ENCODE assay signal across 8 cellular contexts in genomic region chr9:107243757-107244156, GRCh38. TPM values are rescaled to one million over a fixed set of nuclear protein-coding genes. Genes with fewer than 3 reads are reported as not detected.
A peak's percentile ranks its signal among the peaks of the same experiment; 100 is the strongest.
DNase-seq lines count a peak whose midpoint lies in the region; ATAC-seq lines count a peak whose summit lies in the region.

No MANE protein-coding gene starts in this region.

- peak; percentile 74 for DNase-seq in activated CD4-positive, alpha-beta T cell treated with anti-CD3 and anti-CD28 coated beads for 36 hours
- DNase-seq in activated CD4-positive, alpha-beta T cell treated with anti-CD3 and anti-CD28 coated beads, Interleukin-2, amount 50 U/mL, for 1 hour, result no peak
- DNase-seq in activated CD4-positive, alpha-beta T cell treated with anti-CD3 and anti-CD28 coated beads, Interleukin-2, amount 10 ng/mL, durations not matched to agents 7 days and 5 days, result peak; percentile 22
- DNase-seq in iris pigment epithelial cell (ENCODE audit: low read depth), result peak; percentile 84
- DNase-seq in superior temporal gyrus (ENCODE audit: extremely low spot score), result no peak
- no peak for DNase-seq in NCI-H524 treated with DMSO at 0.1 percent for 48 hours (lab: John Stamatoyannopoulos, UW)
- DNase-seq in GDM1 (lab: John Stamatoyannopoulos, UW), result no peak

- no peaks in the 10 kb centered on the region for H3K9me3 Mint-ChIP-seq in activated CD4-positive, alpha-beta T cell treated with anti-CD3 and anti-CD28 coated beads for 36 hours (ENCODE audit: low read depth)
- H3K9me3 Mint-ChIP-seq in activated CD4-positive, alpha-beta T cell treated with anti-CD3 and anti-CD28 coated beads, Interleukin-2, amount 10 ng/mL, durations not matched to agents 7 days and 5 days, result peaks cover 2% of the 10 kb centered on the region

- POLR2A ChIA-PET in activated CD4-positive, alpha-beta T cell treated with anti-CD3 and anti-CD28 coated beads for 36 hours (lab: Charles Lee), result no interaction called here
- POLR2A ChIA-PET in activated CD4-positive, alpha-beta T cell treated with anti-CD3 and anti-CD28 coated beads, Interleukin-2, amount 10 ng/mL, durations not matched to agents 7 days and 5 days (lab: Charles Lee), result no interaction called here

- intact Hi-C loops in activated CD4-positive, alpha-beta T cell treated with anti-CD3 and anti-CD28 coated beads for 36 hours (cut with DNase I, micrococcal nuclease), result loop anchor here (1.0 to 5.0 kb wide), 8 partner anchors 30 to 1874 kb away; partner anchors contain the start of genes CTNNAL1 (in 1 of the 2), KLF4 (in 1 of the 2) and TMEM245 (in 1 of the 2)

- H3K27me3 Mint-ChIP-seq in activated CD4-positive, alpha-beta T cell treated with anti-CD3 and anti-CD28 coated beads for 36 hours, result peaks cover 2% of the 10 kb centered on the region
- peaks cover 4% of the 10 kb centered on the region for H3K27me3 Mint-ChIP-seq in activated CD4-positive, alpha-beta T cell treated with anti-CD3 and anti-CD28 coated beads, Interleukin-2, amount 10 ng/mL, durations not matched to agents 7 days and 5 days

- H3K36me3 Mint-ChIP-seq in activated CD4-positive, alpha-beta T cell treated with anti-CD3 and anti-CD28 coated beads for 36 hours (ENCODE audit: low read depth), result no peaks in the 10 kb centered on the region
- H3K36me3 Mint-ChIP-seq in activated CD4-positive, alpha-beta T cell treated with anti-CD3 and anti-CD28 coated beads, Interleukin-2, amount 10 ng/mL, durations not matched to agents 7 days and 5 days (ENCODE audit: low read depth), result no peaks in the 10 kb centered on the region

- CTCF ChIA-PET in activated CD4-positive, alpha-beta T cell treated with anti-CD3 and anti-CD28 coated beads for 36 hours (lab: Charles Lee), result no interaction called here
- CTCF ChIA-PET in activated CD4-positive, alpha-beta T cell treated with anti-CD3 and anti-CD28 coated beads, Interleukin-2, amount 10 ng/mL, durations not matched to agents 7 days and 5 days (lab: Charles Lee), result no interaction called here

- H3K27ac Mint-ChIP-seq in activated CD4-positive, alpha-beta T cell treated with anti-CD3 and anti-CD28 coated beads for 36 hours, result peak overlapping the region; percentile 84
- no peak overlapping the region for H3K27ac Mint-ChIP-seq in activated CD4-positive, alpha-beta T cell treated with anti-CD3 and anti-CD28 coated beads, Interleukin-2, amount 10 ng/mL, durations not matched to agents 7 days and 5 days

- ATAC-seq in activated CD4-positive, alpha-beta T cell treated with anti-CD3 and anti-CD28 coated beads for 36 hours, result peak; percentile 92
- peak; percentile 86 for ATAC-seq in HG03439 (IDR thresholded peaks at IDR 0.05; ENCODE audit: unreplicated experiment)

- peaks cover 32% of the 10 kb centered on the region for H3K4me1 Mint-ChIP-seq in activated CD4-positive, alpha-beta T cell treated with anti-CD3 and anti-CD28 coated beads for 36 hours
- H3K4me1 Mint-ChIP-seq in activated CD4-positive, alpha-beta T cell treated with anti-CD3 and anti-CD28 coated beads, Interleukin-2, amount 10 ng/mL, durations not matched to agents 7 days and 5 days, result peaks cover 23% of the 10 kb centered on the region

- no peak overlapping the region for H3K4me3 Mint-ChIP-seq in activated CD4-positive, alpha-beta T cell treated with anti-CD3 and anti-CD28 coated beads for 36 hours
- H3K4me3 Mint-ChIP-seq in activated CD4-positive, alpha-beta T cell treated with anti-CD3 and anti-CD28 coated beads, Interleukin-2, amount 10 ng/mL, durations not matched to agents 7 days and 5 days, result no peak overlapping the region

RNA-seq across cellular contexts. Expression of gene RAD23B, which starts 39.3 kb away (rescaled TPM):
- 100 to 1,000 TPM; 114 to 188 TPM for total RNA-seq in activated CD4-positive, alpha-beta T cell treated with anti-CD3 and anti-CD28 coated beads for 36 hours
- 100 to 1,000 TPM in 1 of 2 experiments, 10 to 100 TPM in 1; 89.7 to 116 TPM for total RNA-seq in activated CD4-positive, alpha-beta T cell treated with anti-CD3 and anti-CD28 coated beads, Interleukin-2, amount 10 ng/mL, durations not matched to agents 7 days and 5 days

Comparison
In these comparisons a context has a peak if more than half of its experiments do, and no peak if none do; other contexts are left out.
1. DNase-seq: peak in activated CD4-positive, alpha-beta T cell treated with anti-CD3 and anti-CD28 coated beads for 36 hours (single experiment), activated CD4-positive, alpha-beta T cell treated with anti-CD3 and anti-CD28 coated beads, Interleukin-2, amount 10 ng/mL, durations not matched to agents 7 days and 5 days (single experiment) and iris pigment epithelial cell (single experiment); none in activated CD4-positive, alpha-beta T cell treated with anti-CD3 and anti-CD28 coated beads, Interleukin-2, amount 50 U/mL, for 1 hour (single experiment), superior temporal gyrus (single experiment), NCI-H524 treated with DMSO at 0.1 percent for 48 hours (single experiment) and GDM1 (single experiment).